ENCODE assay signal across 8 cellular contexts in the genomic region with DNA sequence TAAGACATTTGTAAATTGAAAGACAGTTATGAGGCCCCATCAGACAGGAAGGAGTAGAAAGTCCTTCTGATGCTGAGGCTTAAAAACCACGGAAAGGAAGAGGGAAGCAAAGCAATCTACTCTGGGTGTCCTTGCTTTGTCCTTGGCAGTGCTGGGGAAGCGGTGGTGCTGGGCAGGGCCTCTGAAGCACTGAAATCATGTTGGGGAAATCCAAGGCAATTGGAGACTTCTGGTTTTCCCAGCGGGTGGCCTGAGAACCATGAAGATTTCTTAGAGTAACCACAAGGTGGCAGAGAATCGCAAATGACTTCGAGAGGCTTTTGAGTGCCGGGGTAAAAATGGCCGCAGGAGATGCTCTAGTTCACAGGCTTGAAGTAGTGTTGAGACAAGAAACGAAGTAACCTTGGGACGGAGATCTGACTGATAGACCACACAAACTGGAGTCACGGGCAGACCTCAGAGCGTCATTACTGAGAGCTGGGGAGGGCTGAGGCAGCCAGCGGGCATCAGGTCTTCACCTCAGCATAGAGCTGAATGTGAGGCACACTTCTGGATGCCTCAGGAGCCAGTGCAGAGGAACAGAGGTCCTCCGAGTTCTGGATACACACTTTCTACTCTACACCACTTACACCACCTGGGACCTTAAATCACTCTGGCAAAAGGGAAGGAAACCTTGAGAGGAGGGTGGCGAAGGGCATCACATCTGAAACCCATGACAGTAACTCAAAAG.
A peak's percentile ranks its signal among the peaks of the same experiment; 100 is the strongest.
DNase-seq lines count a peak whose midpoint lies in the region; ATAC-seq lines count a peak whose summit lies in the region.

No MANE protein-coding gene starts in this region.

- DNase-seq in COLO829 (ENCODE audit: low spot score) (peak; percentile 78), HS-5 (ENCODE audit: low read depth) (peak; percentile 10), T-helper 1 cell (peak in 4 of 5 donors; percentile 16 to 56 (median 32)), amniotic epithelial cell (ENCODE audit: low read depth) (peak; percentile 64), left kidney (ENCODE audit: low read depth, low spot score) (peak; percentile 64)
- peak; percentile 21 to 22 for DNase-seq in stimulated activated CD8-positive, alpha-beta memory T cell treated with anti-CD3 and anti-CD28 coated beads, Interleukin-7, amount 100 ng/mL, for 4 hours (ENCODE audit: low read depth in 2 of 2)

- ATAC-seq in GM19463 (IDR thresholded peaks at IDR 0.05; ENCODE audit: unreplicated experiment) (peak; percentile 84), HG03469 (IDR thresholded peaks at IDR 0.05; ENCODE audit: unreplicated experiment) (no peak)

Comparison
In these comparisons a context has a peak if more than half of its experiments do, and no peak if none do; other contexts are left out.
1. DNase-seq: peak in every context shown above with its lines; median percentile 78 in COLO829; 64 in amniotic epithelial cell; 64 in left kidney; 32 in T-helper 1 cell; 22 in stimulated activated CD8-positive, alpha-beta memory T cell treated with anti-CD3 and anti-CD28 coated beads, Interleukin-7, amount 100 ng/mL, for 4 hours; 10 in HS-5.